14 cellular contexts compared by ENCODE assay signal in the genomic region with DNA sequence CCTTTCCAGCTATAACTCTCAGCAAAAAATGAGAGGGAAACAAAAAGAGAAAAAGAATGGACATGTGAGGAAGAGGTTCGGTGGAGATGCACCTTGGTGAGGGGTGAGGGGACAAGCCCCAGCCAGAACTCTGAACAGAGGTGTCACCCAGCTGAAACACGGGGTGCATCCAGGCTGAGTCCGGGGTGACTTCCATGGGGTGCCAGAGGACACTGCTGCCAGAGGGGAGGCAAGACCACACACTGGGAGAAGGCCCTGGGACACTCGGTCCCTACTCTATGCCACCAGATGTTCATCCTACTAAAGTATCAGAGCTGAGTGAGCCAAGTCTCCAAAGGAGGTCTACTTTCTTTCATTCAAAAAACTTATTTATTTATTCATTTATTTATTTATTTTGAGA. TPM values are rescaled to one million over a fixed set of nuclear protein-coding genes. Genes with fewer than 3 reads are reported as not detected.
DNase-seq lines count a peak whose midpoint lies in the region; ATAC-seq, FAIRE-seq and TF ChIP-seq lines count a peak whose summit lies in the region.
"Had no signal": no experiment of that assay in that cellular context is flagged by ENCODE, and none has a peak within 500 bp of the region (broad histone marks: within the 10 kb centered on the region; RNA-seq: fewer than 3 reads in every experiment).

No MANE protein-coding gene starts in this region.

- no peak overlapping the region for H3K18ac ChIP-seq in H1 (ENCODE audit: extremely low read depth, low read length)

- no peak for FAIRE-seq in H1 (lab: Jason Lieb, UNC)

- TF ChIP-seq POLR2A in H1 (IDR thresholded peaks at IDR 0.05; ENCODE audit: control extremely low read depth in 1 of 2, low read depth in 2 of 2, low read length in 2 of 2): no peak

- no peak overlapping the region for H3K9ac ChIP-seq in H1 (replicated peaks in 1 of 4; ENCODE audit: extremely low read depth in 1 of 4, low read depth in 3 of 4, low read length in 3 of 4)

- H3K23ac ChIP-seq in H1 (ENCODE audit: insufficient read length): no peak overlapping the region

- TF ChIP-seq EP300 in H1 (IDR thresholded peaks at IDR 0.05; ENCODE audit: borderline replicate concordance in 1 of 2, low read depth in 2 of 2, low read length in 2 of 2): no peak

- in situ Hi-C loops in GM13977 (cut with MboI; ENCODE audit: low pct_unique_long_range_greater_than_20kb, low sequenced_read_pairs, unreplicated experiment): loop anchor here (5.0 kb wide), 1 partner anchor 55 kb away; no protein-coding TSS in a partner anchor

- no peak overlapping the region for H2BK12ac ChIP-seq in H1 (ENCODE audit: low read depth, low read length)

- no peaks in the 10 kb centered on the region for H3K79me2 ChIP-seq in H1 (ENCODE audit: control insufficient read depth in 1 of 2, insufficient read depth in 2 of 2, low read length in 2 of 2)

- H2BK15ac ChIP-seq in H1 (ENCODE audit: low read length): no peak overlapping the region

- H3K4me3 ChIP-seq in CD4-positive, CD25-positive, alpha-beta regulatory T cell (ENCODE audit: low read depth, low read length): no peak overlapping the region
- H3K4me3 ChIP-seq in H1 (ENCODE audit: extremely low read depth in 1 of 4, insufficient read depth in 2 of 4, low read depth in 3 of 4, low read length in 4 of 4) (no peak overlapping the region), psoas muscle (no peak overlapping the region)

- no peak overlapping the region for H4K8ac ChIP-seq in H1 (ENCODE audit: extremely low read depth, insufficient read depth, low read length)

- H3K27ac ChIP-seq in CD4-positive, CD25-positive, alpha-beta regulatory T cell (ENCODE audit: insufficient read depth, low read length, poor library complexity, severe bottlenecking): no peak overlapping the region
- no peak overlapping the region for H3K27ac ChIP-seq in H1 (ENCODE audit: low read depth, low read length)
- H3K27ac ChIP-seq in psoas muscle: peak overlapping the region; percentile 66

- H2AFZ ChIP-seq in H1 (ENCODE audit: low read length): no peak overlapping the region

- H3K36me3 ChIP-seq in CD4-positive, CD25-positive, alpha-beta regulatory T cell (ENCODE audit: control insufficient read depth, insufficient read depth, low read length): peaks cover 15% of the 10 kb centered on the region
- peaks cover 2 to 13% (median 6%) of the 10 kb centered on the region in 4 experiments; a peak in 4 of 8 replicates for H3K36me3 ChIP-seq in H1 (ENCODE audit: control insufficient read depth in 2 of 4, insufficient read depth in 4 of 4, low read length in 3 of 4)
- H3K36me3 ChIP-seq in psoas muscle (ENCODE audit: insufficient read depth in 1 of 2, low read depth in 1 of 2): peaks cover 6 to 54% of the 10 kb centered on the region in 2 donors

- peaks cover under 1 to 19% (median 12%) of the 10 kb centered on the region in 4 donors for H3K4me1 Mint-ChIP-seq in CD4-positive, CD25-positive, alpha-beta regulatory T cell
- peaks cover 26 to 55% (median 50%) of the 10 kb centered on the region in 3 donors for H3K4me1 Mint-ChIP-seq in IgD-negative memory B cell

- intact Hi-C loops in psoas muscle (cut with DNase I): loop anchor here (2.0 to 10.0 kb wide), 3 partner anchors 47 to 357 kb away; a partner anchor contains a TSS

- no peak overlapping the region for H2BK20ac ChIP-seq in H1 (ENCODE audit: low read length)

- no peaks in the 10 kb centered on the region for H3K23me2 ChIP-seq in H1 (ENCODE audit: low read depth, low read length)

- peaks cover 0 to 2% of the 10 kb centered on the region in 2 experiments for H4K20me1 ChIP-seq in H1 (replicated peaks in 1 of 2; ENCODE audit: control insufficient read depth in 1 of 2, insufficient read depth in 2 of 2, low read length in 2 of 2)

- peaks cover 13% of the 10 kb centered on the region for H3K4me1 ChIP-seq in CD4-positive, CD25-positive, alpha-beta regulatory T cell (ENCODE audit: control insufficient read depth, insufficient read depth, low read length, poor library complexity, severe bottlenecking)
- H3K4me1 ChIP-seq in H1 (replicated peaks in 1 of 4; ENCODE audit: control insufficient read depth in 3 of 4, insufficient read depth in 4 of 4, low read length in 3 of 4) (peaks cover 0 to 13% (median 7%) of the 10 kb centered on the region in 4 experiments; a peak in 6 of 7 replicates), psoas muscle (peaks cover 64% of the 10 kb centered on the region)

- H3K27me3 Mint-ChIP-seq in CD4-positive, CD25-positive, alpha-beta regulatory T cell: no peaks in the 10 kb centered on the region
- peaks cover 3% of the 10 kb centered on the region for H3K27me3 Mint-ChIP-seq in IgD-negative memory B cell

- TF ChIP-seq CTCF in H1 (IDR thresholded peaks at IDR 0.05; ENCODE audit: control extremely low read depth in 1 of 3, insufficient read depth in 1 of 3, low read depth in 1 of 3, low read length in 3 of 3): no peak
- no peak for TF ChIP-seq CTCF in psoas muscle (IDR thresholded peaks at IDR 0.05)
- no peak for TF ChIP-seq CTCF in GM13977 (IDR thresholded peaks at IDR 0.05; ENCODE audit: extremely low read depth, insufficient read depth, missing control alignments)

- no peaks in the 10 kb centered on the region for H3K79me1 ChIP-seq in H1 (ENCODE audit: low read depth, low read length)

- no peaks in the 10 kb centered on the region for H3K9me3 Mint-ChIP-seq in CD4-positive, CD25-positive, alpha-beta regulatory T cell
- no peaks in the 10 kb centered on the region for H3K9me3 Mint-ChIP-seq in IgD-negative memory B cell

- no peak overlapping the region for H2BK5ac ChIP-seq in H1 (ENCODE audit: low read depth, low read length)

- POLR2A ChIA-PET in H1 (lab: Charles Lee; ENCODE audit: partially characterized antibody): interaction anchor here (1.9 to 3.4 kb wide), 4 partner anchors 46 to 68 kb away, joined by 6 to 28 read pairs (median 14); a partner anchor contains a TSS

- H2BK120ac ChIP-seq in H1 (replicated peaks; ENCODE audit: low read depth, low read length): no peak overlapping the region

- no peak for DNase-seq in CD4-positive, CD25-positive, alpha-beta regulatory T cell
- DNase-seq in H1 (ENCODE audit: low read depth in 1 of 2, low spot score in 2 of 2) (no peak), psoas muscle (no peak), D341Med (ENCODE audit: low spot score) (no peak), NAMALWA (ENCODE audit: low spot score) (no peak), GM13977 (ENCODE audit: low spot score) (no peak)
- DNase-seq: activated CD4-positive, alpha-beta T cell treated with anti-CD3 and anti-CD28 coated beads for 1 hour; AML-193; DMS153; kidney glomerular epithelial cell; NCI-H2081 treated with DMSO at 0.1 percent for 48 hours; NCI-H524 treated with DMSO at 0.1 percent for 48 hours had no signal

- peaks cover 22% of the 10 kb centered on the region for H3K36me3 Mint-ChIP-seq in CD4-positive, CD25-positive, alpha-beta regulatory T cell
- peaks cover 8% of the 10 kb centered on the region for H3K36me3 Mint-ChIP-seq in IgD-negative memory B cell

- no peak overlapping the region for H3K4ac ChIP-seq in H1 (replicated peaks; ENCODE audit: insufficient read length, low read depth, low read length)

- H3K27ac Mint-ChIP-seq in CD4-positive, CD25-positive, alpha-beta regulatory T cell: peak overlapping the region in 2 of 3 donors; percentile 20 to 69
- H3K27ac Mint-ChIP-seq in IgD-negative memory B cell: peak overlapping the region in 2 of 3 donors; percentile 51 to 85

- no peak for TF ChIP-seq RAD21 in H1 (IDR thresholded peaks at IDR 0.05 in 1 of 2, conservative IDR thresholded peaks at IDR 0.05 in 1 of 2; ENCODE audit: low read depth in 2 of 2, low read length in 2 of 2)

- 79% methylated on average over 4 of the region's 4 CpGs; no CpG with 5 or more reads in 1 of the 2 experiments for WGBS in H1 (ENCODE audit: extremely low coverage in 1 of 2, insufficient coverage in 1 of 2, insufficient read length in 1 of 2, insufficient replicate concordance in 2 of 2, low coverage in 1 of 2, low lambda C conversion rate in 2 of 2, missing lambda C conversion rate in 1 of 2), 2 experiments
- WGBS in psoas muscle, 3 donors: 34 to 40% (median 38%) methylated on average over 4 of the region's 4 CpGs

- CTCF ChIA-PET in H1 (lab: Charles Lee; ENCODE audit: partially characterized antibody): interaction anchor here (0.9 to 47.3 kb wide), 11 partner anchors 11 to 599 kb away, joined by 3 to 2124 read pairs (median 8); a partner anchor contains a TSS

- H3K4me3 Mint-ChIP-seq in CD4-positive, CD25-positive, alpha-beta regulatory T cell: no peak overlapping the region
- H3K4me3 Mint-ChIP-seq in IgD-negative memory B cell: peak overlapping the region in 2 of 4 donors; percentile 29 to 55

- H3K56ac ChIP-seq in H1 (replicated peaks; ENCODE audit: insufficient read length, low read depth, low read length): no peak overlapping the region

- no peak overlapping the region for H4K91ac ChIP-seq in H1 (replicated peaks; ENCODE audit: insufficient read length, low read length)

- no peak overlapping the region for H2AK5ac ChIP-seq in H1 (ENCODE audit: low read depth, low read length)

- no peak overlapping the region for H4K5ac ChIP-seq in H1 (ENCODE audit: insufficient read length, low read depth, low read length)

- H3K9me3 ChIP-seq in CD4-positive, CD25-positive, alpha-beta regulatory T cell (ENCODE audit: control insufficient read depth in 2 of 2, low read length in 2 of 2): no peaks in the 10 kb centered on the region
- H3K9me3 ChIP-seq in H1 (ENCODE audit: insufficient read depth in 2 of 2, low read depth in 1 of 2, low read length in 1 of 2): no peaks in the 10 kb centered on the region
- no peaks in the 10 kb centered on the region for H3K9me3 ChIP-seq in psoas muscle

- no peak for ATAC-seq in CD4-positive, CD25-positive, alpha-beta regulatory T cell (ENCODE audit: low read depth in 2 of 2)
- no peak for ATAC-seq in psoas muscle
- ATAC-seq: sciatic nerve had no signal

- H3K14ac ChIP-seq in H1 (ENCODE audit: insufficient read length): no peak overlapping the region

- H3K27me3 ChIP-seq in CD4-positive, CD25-positive, alpha-beta regulatory T cell (ENCODE audit: control insufficient read depth, insufficient read depth, low read length): no peaks in the 10 kb centered on the region
- no peaks in the 10 kb centered on the region for H3K27me3 ChIP-seq in H1 (replicated peaks in 1 of 4; ENCODE audit: control insufficient read depth in 3 of 4, extremely low read depth in 1 of 4, insufficient read depth in 3 of 4, low read length in 3 of 4)
- no peaks in the 10 kb centered on the region for H3K27me3 ChIP-seq in psoas muscle (ENCODE audit: insufficient read depth in 3 of 3, low read length in 2 of 3)

- H3K4me2 ChIP-seq in H1 (ENCODE audit: insufficient read depth in 1 of 2, low read depth in 2 of 2, low read length in 2 of 2): no peak overlapping the region

RNA-seq across cellular contexts. Expression of a gene that starts 36.1 kb away (rescaled TPM):
- total RNA-seq in CD4-positive, CD25-positive, alpha-beta regulatory T cell: 239 TPM
- polyA plus RNA-seq in CD4-positive, CD25-positive, alpha-beta regulatory T cell: 10 to 100 TPM; 13.2 to 24.2 (median 21.1) TPM
- 24.4 TPM for polyA plus RNA-seq in IgD-negative memory B cell
- 70.1 and 72.2 TPM in 2 replicates for total RNA-seq in H1 (2021; fragmentation: NEBNext Ultra II Directional; extraction: Animal tissue kit (Norgen Biotek cat#: 25700))
- 14.4 and 20.0 TPM in 2 replicates for polyA plus RNA-seq in H1 (2011; rRNA removed)
- 19.3 TPM for polyA plus RNA-seq in H1 (2011; cell fraction: cytosol; rRNA removed)
- polyA plus RNA-seq in H1 (2011; cell fraction: nucleus; rRNA removed): 14.6 TPM
- polyA plus RNA-seq in H1 (2012, experiment 1 of 2): 13.3 to 25.2 TPM (median 17.0 TPM) in 4 replicates
- 3.4 TPM for polyA plus RNA-seq in H1 (2012, experiment 2 of 2)
- polyA plus RNA-seq in H1 (2013, experiment 1 of 2): 34.3 TPM
- 37.9 TPM for polyA plus RNA-seq in H1 (2013, experiment 2 of 2)
- 41.1 and 46.5 TPM in 2 replicates for polyA minus RNA-seq in H1 (2011; rRNA and poly(A)+ RNA removed)
- 37.1 TPM for polyA minus RNA-seq in H1 (2011; cell fraction: cytosol; rRNA and poly(A)+ RNA removed)
- 41.8 TPM for polyA minus RNA-seq in H1 (2011; cell fraction: nucleus; rRNA and poly(A)+ RNA removed)
- total RNA-seq in psoas muscle: 10 to 100 TPM; 15.5 to 35.2 (median 26.0) TPM
- polyA plus RNA-seq in psoas muscle: 10 to 100 TPM; 12.2 to 23.9 (median 12.9) TPM

RNA-seq across cellular contexts. Expression of a gene that starts 46.9 kb away (rescaled TPM):
- 39.5 TPM for total RNA-seq in CD4-positive, CD25-positive, alpha-beta regulatory T cell
- 1 to 10 TPM in 3 of 4 donors, under 1 TPM in 1; 0.90 to 2.2 (median 1.5) TPM for polyA plus RNA-seq in CD4-positive, CD25-positive, alpha-beta regulatory T cell
- polyA plus RNA-seq in IgD-negative memory B cell (8.1 TPM), H1 (2011; rRNA removed) (20.4 and 26.0 TPM in 2 replicates), psoas muscle (1 to 10 TPM; 1.9 to 3.9 (median 1.9) TPM)
- total RNA-seq in H1 (2021; fragmentation: NEBNext Ultra II Directional; extraction: Animal tissue kit (Norgen Biotek cat#: 25700)): 36.7 and 36.9 TPM in 2 replicates
- polyA plus RNA-seq in H1 (2011; cell fraction: cytosol; rRNA removed): 15.9 TPM
- 30.4 TPM for polyA plus RNA-seq in H1 (2011; cell fraction: nucleus; rRNA removed)
- polyA plus RNA-seq in H1 (2012, experiment 1 of 2): 11.3 to 13.9 TPM (median 12.5 TPM) in 4 replicates
- 8.4 TPM for polyA plus RNA-seq in H1 (2012, experiment 2 of 2)
- 8.5 TPM for polyA plus RNA-seq in H1 (2013, experiment 1 of 2)
- 7.8 TPM for polyA plus RNA-seq in H1 (2013, experiment 2 of 2)
- polyA minus RNA-seq in H1 (2011; rRNA and poly(A)+ RNA removed): 44.4 and 55.8 TPM in 2 replicates
- polyA minus RNA-seq in H1 (2011; cell fraction: cytosol; rRNA and poly(A)+ RNA removed): 30.4 TPM
- polyA minus RNA-seq in H1 (2011; cell fraction: nucleus; rRNA and poly(A)+ RNA removed): 37.1 TPM
- total RNA-seq in psoas muscle: 10 to 100 TPM in 3 of 4 donors, 1 to 10 TPM in 1; 8.2 to 20.9 (median 13.9) TPM
